ENCODE assay signal across 1 cellular context in the genomic region with DNA sequence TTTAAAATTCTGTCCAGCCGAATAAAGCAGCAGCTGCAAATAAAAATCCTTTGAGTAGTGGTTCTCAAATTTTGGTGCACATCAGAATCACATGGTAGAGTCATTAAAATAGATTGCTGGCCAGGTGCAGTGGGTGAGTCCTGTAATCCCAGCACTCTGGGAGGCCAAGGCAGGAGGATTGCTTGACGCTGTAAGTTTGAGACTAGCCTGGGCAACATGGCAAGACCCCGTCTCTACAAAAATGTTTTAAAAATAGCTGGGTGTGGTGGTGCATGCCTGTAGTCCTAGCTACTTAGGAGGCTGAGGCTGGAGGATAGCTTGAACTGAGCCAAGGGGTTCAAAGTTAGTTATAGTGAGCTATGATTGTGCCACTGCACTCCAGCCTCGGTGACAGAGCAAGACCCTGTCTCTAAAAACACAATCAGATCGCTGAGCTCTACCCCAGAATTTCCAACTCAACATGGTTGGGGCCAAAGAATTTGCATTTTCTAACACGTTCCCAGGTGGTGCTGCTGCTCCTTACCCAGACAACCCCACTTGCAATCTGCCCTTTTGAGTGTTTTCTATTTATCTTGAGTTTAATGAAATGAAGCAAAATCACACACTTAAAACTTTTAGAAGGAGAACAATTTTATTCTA.
TF ChIP-seq lines count a peak whose summit lies in the region.

No MANE protein-coding gene starts in this region.

TF ChIP-seq in K562, 482 proteins besides CTCF, POLR2A, EP300 and RAD21:
- TF ChIP-seq CBFB (CRISPR knock-in tag; IDR thresholded peaks at IDR 0.05): no peak
- TF ChIP-seq FOXM1 (IDR thresholded peaks at IDR 0.05; ENCODE audit: low read depth): no peak
- TF ChIP-seq FOXM1 (CRISPR knock-in tag; IDR thresholded peaks at IDR 0.05; ENCODE audit: low read depth): no peak
- TF ChIP-seq CEBPB (tag; IDR thresholded peaks at IDR 0.05): no peak
- no peak for TF ChIP-seq POLR2B (IDR thresholded peaks at IDR 0.05; ENCODE audit: low read depth, partially characterized antibody)
- no peak for TF ChIP-seq ZBTB7A (IDR thresholded peaks at IDR 0.05; ENCODE audit: borderline replicate concordance, control insufficient read depth, low read depth, low read length)
- TF ChIP-seq NR4A1 (CRISPR knock-in tag; IDR thresholded peaks at IDR 0.05): no peak
- TF ChIP-seq NR4A1 (tag; IDR thresholded peaks at IDR 0.05): no peak
- TF ChIP-seq COPS2 (conservative IDR thresholded peaks at IDR 0.05): no peak
- no peak for TF ChIP-seq KDM2B (CRISPR knock-in tag; IDR thresholded peaks at IDR 0.05)
- TF ChIP-seq ZSCAN29 (IDR thresholded peaks at IDR 0.05): no peak
- TF ChIP-seq DPF2 (IDR thresholded peaks at IDR 0.05): no peak
- TF ChIP-seq TBL1XR1 (IDR thresholded peaks at IDR 0.05; ENCODE audit: low read length in 2 of 2): no peak
- no peak for TF ChIP-seq L3MBTL2 (IDR thresholded peaks at IDR 0.05)
